ENCODE assay signal across 10 cellular contexts in the genomic region with DNA sequence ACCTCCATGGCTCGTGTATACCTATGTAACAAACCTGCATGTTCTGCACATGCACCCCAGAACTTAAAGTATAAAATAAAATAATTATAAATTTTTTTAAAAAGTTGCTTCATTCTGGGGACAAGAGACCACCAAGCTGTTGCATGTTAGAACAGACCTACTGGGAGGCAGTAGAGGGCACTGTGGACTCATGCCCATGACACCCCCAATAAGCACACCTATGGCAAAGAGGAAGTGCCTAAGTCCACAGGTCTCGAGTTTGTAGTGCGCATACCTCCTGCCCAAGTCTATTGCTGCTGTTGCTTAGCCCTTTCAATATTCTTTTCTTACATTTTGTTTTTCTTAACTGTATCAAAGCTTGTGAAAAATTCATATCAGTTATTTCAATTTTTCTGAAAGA.
A peak's percentile ranks its signal among the peaks of the same experiment; 100 is the strongest.
DNase-seq lines count a peak whose midpoint lies in the region; ATAC-seq and TF ChIP-seq lines count a peak whose summit lies in the region.
"Had no signal": no experiment of that assay in that cellular context is flagged by ENCODE, and none has a peak within 500 bp of the region (broad histone marks: within the 10 kb centered on the region; RNA-seq: fewer than 3 reads in every experiment).

No MANE protein-coding gene starts in this region.

- H2AFZ ChIP-seq in GM23248 = no peak overlapping the region

- no peaks in the 10 kb centered on the region for H4K20me1 ChIP-seq in GM23248 (ENCODE audit: insufficient read depth)

- H3K4me1 Mint-ChIP-seq in activated naive CD4-positive, alpha-beta T cell treated with anti-CD3 and anti-CD28 coated beads, Interleukin-2, amount 10 ng/mL, durations not matched to agents 7 days and 5 days = no peaks in the 10 kb centered on the region
- H3K4me1 Mint-ChIP-seq: memory B cell had no signal

- no peak overlapping the region for H3K27ac Mint-ChIP-seq in activated naive CD4-positive, alpha-beta T cell treated with anti-CD3 and anti-CD28 coated beads, Interleukin-2, amount 10 ng/mL, durations not matched to agents 7 days and 5 days
- H3K27ac Mint-ChIP-seq: memory B cell had no signal

- H3K79me2 ChIP-seq in GM23248 (ENCODE audit: insufficient read depth) = no peaks in the 10 kb centered on the region

- H3K36me3 ChIP-seq in GM23248 (ENCODE audit: low read depth) = no peaks in the 10 kb centered on the region

- POLR2A ChIA-PET in RWPE1 (lab: Yijun Ruan, JAX; ENCODE audit: low non-redundant PET) = no interaction called here

- in situ Hi-C loops in GM23248 (cut with MboI) = no loop called here

- no peak overlapping the region for H3K4me3 Mint-ChIP-seq in activated naive CD4-positive, alpha-beta T cell treated with anti-CD3 and anti-CD28 coated beads, Interleukin-2, amount 10 ng/mL, durations not matched to agents 7 days and 5 days
- H3K4me3 Mint-ChIP-seq: memory B cell had no signal

- no peaks in the 10 kb centered on the region for H3K9me3 Mint-ChIP-seq in activated naive CD4-positive, alpha-beta T cell treated with anti-CD3 and anti-CD28 coated beads, Interleukin-2, amount 10 ng/mL, durations not matched to agents 7 days and 5 days
- H3K9me3 Mint-ChIP-seq: memory B cell had no signal

- 75 to 85% methylated on average over 3 of the region's 3 CpGs for WGBS in GM23248 (ENCODE audit: low coverage in 1 of 2, low lambda C conversion rate in 2 of 2, missing lambda C conversion rate in 2 of 2), 2 experiments

- peak; percentile 8 for DNase-seq in GM10266 (ENCODE audit: extremely low spot score)
- DNase-seq in GM23248 = peak; percentile 23
- peak; percentile 40 for DNase-seq in OCI-M1 (lab: John Stamatoyannopoulos, UW)
- DNase-seq in iris pigment epithelial cell (ENCODE audit: low read depth) = peak; percentile 14
- no peak for DNase-seq in activated naive CD4-positive, alpha-beta T cell treated with anti-CD3 and anti-CD28 coated beads, Interleukin-2, amount 10 ng/mL, durations not matched to agents 7 days and 5 days
- DNase-seq in RWPE1 (ENCODE audit: low spot score) = no peak
- DNase-seq in activated naive CD4-positive, alpha-beta T cell treated with Interleukin-2 at 50 U/mL for 16 hours = no peak
- DNase-seq: NK-92 treated with Interleukin-12 subunit alpha and Interleukin-12 subunit beta, amount 100 ng/mL, for 24 hours had no signal

- no peak overlapping the region for H3K9ac ChIP-seq in GM23248

- no peaks in the 10 kb centered on the region for H3K36me3 Mint-ChIP-seq in activated naive CD4-positive, alpha-beta T cell treated with anti-CD3 and anti-CD28 coated beads, Interleukin-2, amount 10 ng/mL, durations not matched to agents 7 days and 5 days
- H3K36me3 Mint-ChIP-seq: memory B cell had no signal

- no peaks in the 10 kb centered on the region for H3K9me2 ChIP-seq in GM23248 (ENCODE audit: insufficient read depth)

- H3F3A ChIP-seq in GM23248 (ENCODE audit: insufficient read depth) = peaks cover 32% of the 10 kb centered on the region; the same call in 1 of the 2 replicates

- H3K27ac ChIP-seq in GM23248 (no peak overlapping the region), RWPE1 (no peak overlapping the region)

- peaks cover 12% of the 10 kb centered on the region for H3K27me3 Mint-ChIP-seq in activated naive CD4-positive, alpha-beta T cell treated with anti-CD3 and anti-CD28 coated beads, Interleukin-2, amount 10 ng/mL, durations not matched to agents 7 days and 5 days

- no peaks in the 10 kb centered on the region for H3K9me3 ChIP-seq in GM23248 (ENCODE audit: low read depth)

- CTCF ChIA-PET in activated naive CD4-positive, alpha-beta T cell treated with anti-CD3 and anti-CD28 coated beads, Interleukin-2, amount 10 ng/mL, durations not matched to agents 7 days and 5 days (lab: Charles Lee) = no interaction called here
- CTCF ChIA-PET in RWPE1 (lab: Yijun Ruan, JAX) = no interaction called here

- peaks cover 26% of the 10 kb centered on the region for H3K4me1 ChIP-seq in GM23248 (ENCODE audit: insufficient read depth)

- TF ChIP-seq CTCF in GM10266 (IDR thresholded peaks at IDR 0.05; ENCODE audit: control insufficient read depth, insufficient read depth, low read depth, missing control alignments) = peak; percentile 38
- TF ChIP-seq CTCF in RWPE1 (conservative IDR thresholded peaks at IDR 0.05; ENCODE audit: low read depth) = no peak

- ATAC-seq in GM19328 (IDR thresholded peaks at IDR 0.05; ENCODE audit: unreplicated experiment) = no peak

- no peak overlapping the region for H3K4me3 ChIP-seq in GM23248

- no peaks in the 10 kb centered on the region for H3K27me3 ChIP-seq in GM23248 (replicated peaks; ENCODE audit: insufficient read depth)

- H3K4me2 ChIP-seq in GM23248 (ENCODE audit: unreplicated experiment) = no peak overlapping the region

Comparison
In these comparisons a context has a peak if more than half of its experiments do, and no peak if none do; other contexts are left out.
1. DNase-seq: peak in GM10266 (single experiment), GM23248 (single experiment), OCI-M1 (single experiment) and iris pigment epithelial cell (single experiment); none in activated naive CD4-positive, alpha-beta T cell treated with anti-CD3 and anti-CD28 coated beads, Interleukin-2, amount 10 ng/mL, durations not matched to agents 7 days and 5 days (single experiment), RWPE1 (single experiment) and activated naive CD4-positive, alpha-beta T cell treated with Interleukin-2 at 50 U/mL for 16 hours (single experiment).